1 cellular context compared by ENCODE assay signal in genomic region chr17:45132569-45133463, GRCh38.
TF ChIP-seq lines count a peak whose summit lies in the region.

No MANE protein-coding gene starts in this region.

TF ChIP-seq in GM12878, 131 proteins besides CTCF, POLR2A, EP300 and RAD21 (continues in another document):
- peak; percentile 8; the same call in 1 of the 2 replicates for TF ChIP-seq EED (IDR thresholded peaks at IDR 0.05; ENCODE audit: low read depth)
- no peak for TF ChIP-seq NFXL1 (IDR thresholded peaks at IDR 0.05; ENCODE audit: borderline replicate concordance)
- TF ChIP-seq HDAC6 (IDR thresholded peaks at IDR 0.05; ENCODE audit: unreplicated experiment) = no peak
- no peak for TF ChIP-seq NR2C2 (IDR thresholded peaks at IDR 0.05; ENCODE audit: borderline replicate concordance, control insufficient read depth, insufficient read length, low read depth)
- no peak for TF ChIP-seq MTA3 (IDR thresholded peaks at IDR 0.05; ENCODE audit: borderline replicate concordance, low read length)
- no peak for TF ChIP-seq ZSCAN29 (IDR thresholded peaks at IDR 0.05)
- TF ChIP-seq STAT1 (conservative IDR thresholded peaks at IDR 0.05) = no peak
- TF ChIP-seq SP1 (IDR thresholded peaks at IDR 0.05; ENCODE audit: low read depth, low read length) = peak; percentile 4
- TF ChIP-seq WRNIP1 (IDR thresholded peaks at IDR 0.05; ENCODE audit: borderline replicate concordance, low read depth, low read length) = no peak
- 0 out of 2 replicates have a peak, but pooled peaks have one; percentile 46 for TF ChIP-seq TARDBP (IDR thresholded peaks at IDR 0.05; ENCODE audit: borderline replicate concordance)
- no peak for TF ChIP-seq ZNF384 (IDR thresholded peaks at IDR 0.05; ENCODE audit: borderline replicate concordance, low read depth, low read length)
- TF ChIP-seq ZNF622 (IDR thresholded peaks at IDR 0.05) = no peak
- no peak for TF ChIP-seq POU2F2 (IDR thresholded peaks at IDR 0.05; ENCODE audit: borderline replicate concordance, low read depth, low read length)
- TF ChIP-seq BCL3 (IDR thresholded peaks at IDR 0.05; ENCODE audit: borderline replicate concordance, insufficient read depth, low read depth, low read length, poor library complexity, severe bottlenecking) = no peak
- no peak for TF ChIP-seq SRF (IDR thresholded peaks at IDR 0.05; ENCODE audit: low read depth in 2 of 2, low read length in 2 of 2)
- TF ChIP-seq SREBF2 (IDR thresholded peaks at IDR 0.05; ENCODE audit: low read length) = no peak
- no peak for TF ChIP-seq PML (IDR thresholded peaks at IDR 0.05; ENCODE audit: low read length)
- TF ChIP-seq NBN (IDR thresholded peaks at IDR 0.05) = peak; percentile 89
- TF ChIP-seq ZBED1 (IDR thresholded peaks at IDR 0.05; ENCODE audit: borderline replicate concordance) = no peak
- peak; percentile 85 for TF ChIP-seq CREM (IDR thresholded peaks at IDR 0.05; ENCODE audit: low read depth)
- no peak for TF ChIP-seq ZZZ3 (IDR thresholded peaks at IDR 0.05; ENCODE audit: control insufficient read depth, insufficient read length, low read depth)
- TF ChIP-seq ATF2 (IDR thresholded peaks at IDR 0.05; ENCODE audit: low read length) = no peak; the same call in 1 of the 2 replicates
- TF ChIP-seq FOXK2 (IDR thresholded peaks at IDR 0.05) = no peak
- TF ChIP-seq E2F8 (IDR thresholded peaks at IDR 0.05; ENCODE audit: low read depth, partially characterized antibody) = no peak
- no peak for TF ChIP-seq KDM1A (IDR thresholded peaks at IDR 0.05; ENCODE audit: borderline replicate concordance)
- no peak for TF ChIP-seq BRCA1 (IDR thresholded peaks at IDR 0.05; ENCODE audit: low read depth, low read length)
- no peak for TF ChIP-seq HDAC2 (IDR thresholded peaks at IDR 0.05)
- TF ChIP-seq USF2 (IDR thresholded peaks at IDR 0.05; ENCODE audit: borderline replicate concordance, low read depth, low read length) = no peak
- no peak for TF ChIP-seq MTA2 (IDR thresholded peaks at IDR 0.05; ENCODE audit: low read depth)
- TF ChIP-seq ZNF217 (IDR thresholded peaks at IDR 0.05) = no peak
- TF ChIP-seq RFX5 (IDR thresholded peaks at IDR 0.05; ENCODE audit: low read depth, low read length) = no peak
- TF ChIP-seq POLR2AphosphoS2 (IDR thresholded peaks at IDR 0.05; ENCODE audit: low read depth, low read length) = no peak
- TF ChIP-seq YBX1 (IDR thresholded peaks at IDR 0.05) = no peak
- no peak for TF ChIP-seq NRF1 (conservative IDR thresholded peaks at IDR 0.05; ENCODE audit: low read depth, low read length)
- TF ChIP-seq EZH2 (IDR thresholded peaks at IDR 0.05; ENCODE audit: borderline replicate concordance, control insufficient read depth, low read depth, low read length) = no peak
- no peak for TF ChIP-seq HCFC1 (IDR thresholded peaks at IDR 0.05; ENCODE audit: low read length)
- no peak for TF ChIP-seq ETV6 (conservative IDR thresholded peaks at IDR 0.05 in 1 of 2, IDR thresholded peaks at IDR 0.05 in 1 of 2; ENCODE audit: borderline replicate concordance in 1 of 2, low read depth in 1 of 2)
- TF ChIP-seq FOS (IDR thresholded peaks at IDR 0.05; ENCODE audit: borderline replicate concordance, extremely low read depth, insufficient read length) = no peak
- TF ChIP-seq IKZF1 (conservative IDR thresholded peaks at IDR 0.05) = peak; percentile 55; the same call in 1 of the 2 replicates
- no peak for TF ChIP-seq MYB (IDR thresholded peaks at IDR 0.05; ENCODE audit: borderline replicate concordance, low read depth, low read length)
- no peak for TF ChIP-seq E4F1 (IDR thresholded peaks at IDR 0.05; ENCODE audit: borderline replicate concordance, partially characterized antibody)
- TF ChIP-seq HDGF (IDR thresholded peaks at IDR 0.05) = peak; percentile 69
- TF ChIP-seq CBX5 (IDR thresholded peaks at IDR 0.05; ENCODE audit: low read depth) = no peak
- TF ChIP-seq POLR2AphosphoS5 (IDR thresholded peaks at IDR 0.05; ENCODE audit: low read length) = no peak
- TF ChIP-seq ZBTB40 (IDR thresholded peaks at IDR 0.05; ENCODE audit: borderline replicate concordance) = no peak
- TF ChIP-seq PAX8 (IDR thresholded peaks at IDR 0.05) = no peak
- no peak for TF ChIP-seq NFYA (IDR thresholded peaks at IDR 0.05; ENCODE audit: borderline replicate concordance, low read depth, low read length)
- no peak for TF ChIP-seq IRF5 (IDR thresholded peaks at IDR 0.05; ENCODE audit: borderline replicate concordance)
- TF ChIP-seq STAT3 (IDR thresholded peaks at IDR 0.05; ENCODE audit: low read depth, low read length) = no peak
- no peak for TF ChIP-seq ZBTB33 (IDR thresholded peaks at IDR 0.05)
- no peak for TF ChIP-seq CEBPB (IDR thresholded peaks at IDR 0.05; ENCODE audit: borderline replicate concordance in 1 of 2, low read depth in 2 of 2, low read length in 2 of 2)
- TF ChIP-seq CHD4 (IDR thresholded peaks at IDR 0.05) = no peak
- TF ChIP-seq NR2C1 (IDR thresholded peaks at IDR 0.05) = no peak
- TF ChIP-seq CBX3 (IDR thresholded peaks at IDR 0.05; ENCODE audit: borderline replicate concordance, low read depth) = no peak
- no peak for TF ChIP-seq E2F4 (IDR thresholded peaks at IDR 0.05; ENCODE audit: low read depth, low read length)
